ENCODE assay signal across 16 cellular contexts in genomic region chr6:135974416-135974815, GRCh38.
DNase-seq lines count a peak whose midpoint lies in the region; ATAC-seq and TF ChIP-seq lines count a peak whose summit lies in the region.
"Had no signal": no experiment of that assay in that cellular context is flagged by ENCODE, and none has a peak within 500 bp of the region (broad histone marks: within the 10 kb centered on the region; RNA-seq: fewer than 3 reads in every experiment).

No MANE protein-coding gene starts in this region.

- H3K27me3 Mint-ChIP-seq in MCF 10A (ENCODE audit: insufficient read depth, unreplicated experiment): no peaks in the 10 kb centered on the region

- DNase-seq in MCF 10A (ENCODE audit: unreplicated experiment): peak; percentile 30
- no peak for DNase-seq in breast epithelium (ENCODE audit: low spot score in 2 of 2)
- peak; percentile 25 for DNase-seq in adipocyte (ENCODE audit: low read depth)
- DNase-seq in fibroblast of pulmonary artery (ENCODE audit: low read depth): peak; percentile 15
- no peak for DNase-seq in activated CD4-positive, alpha-beta T cell treated with anti-CD3 and anti-CD28 coated beads for 4 hours
- DNase-seq in cerebellar nuclear complex (lab: John Stamatoyannopoulos, UW): no peak
- DNase-seq: CD8-positive, alpha-beta T cell; COR-L47; DMS53; GF-D8; HCEC 1CT; HFFc6 had no signal

- no TSS peak for BruUV-seq in MCF 10A (replicated peaks; lab: Mats Ljungman, UMichigan)

- no peak overlapping the region for H3K27ac ChIP-seq in breast epithelium

- POLR2A ChIA-PET in MCF 10A (lab: Yijun Ruan, JAX): no interaction called here

- no peaks in the 10 kb centered on the region for H3K27me3 ChIP-seq in breast epithelium
- H3K27me3 ChIP-seq in adipocyte (replicated peaks; ENCODE audit: control insufficient read depth, insufficient read depth, low read length): no peaks in the 10 kb centered on the region

- H3K36me3 ChIP-seq in breast epithelium: no peaks in the 10 kb centered on the region
- H3K36me3 ChIP-seq in adipocyte (ENCODE audit: control insufficient read depth, insufficient read depth, low read length, severe bottlenecking): no peaks in the 10 kb centered on the region

- no peak overlapping the region for H3K4me3 Mint-ChIP-seq in MCF 10A (ENCODE audit: unreplicated experiment)
- H3K4me3 Mint-ChIP-seq: CD14-positive monocyte; CD8-positive, alpha-beta T cell; HFFc6 had no signal

- no peak overlapping the region for H3K27ac Mint-ChIP-seq in MCF 10A (ENCODE audit: low read depth, unreplicated experiment)
- H3K27ac Mint-ChIP-seq: CD8-positive, alpha-beta T cell; HFFc6 had no signal

- no peak for TF ChIP-seq POLR2A in breast epithelium (IDR thresholded peaks at IDR 0.05)

- H3K4me1 ChIP-seq in breast epithelium (no peaks in the 10 kb centered on the region), adipocyte (ENCODE audit: control insufficient read depth, insufficient read depth, low read length) (peaks cover 4% of the 10 kb centered on the region)

- H3K4me1 Mint-ChIP-seq in MCF 10A (ENCODE audit: insufficient read depth, unreplicated experiment): no peaks in the 10 kb centered on the region

- no peaks in the 10 kb centered on the region for H3K9me3 Mint-ChIP-seq in MCF 10A (ENCODE audit: unreplicated experiment)
- H3K9me3 Mint-ChIP-seq: HFFc6 had no signal

- CTCF ChIA-PET in MCF 10A (lab: Yijun Ruan, JAX): no interaction called here

- intact Hi-C loops in MCF 10A (cut with micrococcal nuclease): no loop called here
- intact Hi-C loops in breast epithelium (cut with DNase I; ENCODE audit: low total_unique reads): no loop called here

- TF ChIP-seq CTCF in MCF 10A (IDR thresholded peaks at IDR 0.05; ENCODE audit: unreplicated experiment) (no peak), breast epithelium (IDR thresholded peaks at IDR 0.05) (no peak), fibroblast of pulmonary artery (IDR thresholded peaks at IDR 0.05; ENCODE audit: low read length, missing control alignments) (no peak)

- no peak overlapping the region for H3K9ac ChIP-seq in adipocyte (ENCODE audit: low read length)

- no peaks in the 10 kb centered on the region for H3K36me3 Mint-ChIP-seq in MCF 10A (ENCODE audit: insufficient read depth, unreplicated experiment)
- H3K36me3 Mint-ChIP-seq: CD14-positive monocyte; CD8-positive, alpha-beta T cell had no signal

- H3K9me3 ChIP-seq in breast epithelium (no peaks in the 10 kb centered on the region), adipocyte (ENCODE audit: control insufficient read depth, low read length) (no peaks in the 10 kb centered on the region)
- H3K9me3 ChIP-seq: A549 had no signal

- H3K4me3 ChIP-seq in breast epithelium (no peak overlapping the region), adipocyte (ENCODE audit: low read length) (no peak overlapping the region), fibroblast of pulmonary artery (replicated peaks; ENCODE audit: low read depth, low read length) (no peak overlapping the region)
- H3K4me3 ChIP-seq: A549 had no signal

- no peak for ATAC-seq in HG02970 (IDR thresholded peaks at IDR 0.05; ENCODE audit: low FRiP score, unreplicated experiment)
- ATAC-seq: A549; CD8-positive, alpha-beta T cell; HepG2 had no signal

Comparison
In these comparisons a context has a peak if more than half of its experiments do, and no peak if none do; other contexts are left out.
1. DNase-seq: peak in MCF 10A (single experiment), adipocyte (single experiment) and fibroblast of pulmonary artery (single experiment); none in breast epithelium (0 of 2), activated CD4-positive, alpha-beta T cell treated with anti-CD3 and anti-CD28 coated beads for 4 hours (0 of 2) and cerebellar nuclear complex (0 of 2).